8 cellular contexts compared by ENCODE assay signal in the genomic region with DNA sequence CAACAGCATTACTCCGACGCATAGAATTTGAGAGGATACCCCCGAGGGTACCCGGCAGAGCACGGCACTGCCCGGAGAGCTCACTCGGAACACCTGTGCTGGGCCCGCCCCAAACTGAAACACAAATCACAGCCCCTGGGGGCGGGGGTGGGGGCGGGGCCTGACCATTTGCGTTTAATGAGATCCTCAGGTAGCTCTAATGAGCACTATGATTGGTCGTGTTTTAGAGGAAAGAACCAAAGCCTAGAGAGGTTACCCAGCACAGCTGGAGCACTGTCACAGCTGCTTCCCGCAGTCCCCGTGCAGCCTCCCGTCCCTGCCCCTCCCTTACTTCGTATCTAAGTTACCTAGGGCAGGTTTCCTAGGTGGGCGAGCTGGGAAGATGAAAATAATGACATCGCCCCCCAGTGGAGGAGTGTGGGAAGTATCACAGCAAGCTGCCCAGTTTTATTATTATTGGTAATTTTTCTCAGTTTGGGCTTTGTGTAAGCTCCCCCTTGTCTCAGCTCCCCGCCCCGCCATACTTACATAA.
DNase-seq lines count a peak whose midpoint lies in the region; ATAC-seq, FAIRE-seq and TF ChIP-seq lines count a peak whose summit lies in the region.

No MANE protein-coding gene starts in this region.

- peak; percentile 26 for TF ChIP-seq CTCF in foreskin fibroblast (IDR thresholded peaks at IDR 0.05; ENCODE audit: low read depth, low read length)

- H3K27ac ChIP-seq in small intestine (ENCODE audit: low read depth in 1 of 2, low read length in 1 of 2): no peak overlapping the region

- FAIRE-seq in small intestine (lab: Jason Lieb, UNC): no peak

- DNase-seq in NCI-H2196 (lab: John Stamatoyannopoulos, UW; ENCODE audit: unreplicated experiment): peak; percentile 62
- DNase-seq in NCI-H2196 treated with DMSO at 0.1 percent for 48 hours (lab: John Stamatoyannopoulos, UW; ENCODE audit: unreplicated experiment): no peak
- peak; percentile 4 for DNase-seq in NCI-H2107 (lab: John Stamatoyannopoulos, UW)
- DNase-seq in activated T-cell treated with anti-CD3 and anti-CD28 coated beads for 1 hour (ENCODE audit: low read depth): peak; percentile 26
- DNase-seq in foreskin fibroblast: peak in 1 of 2 donors; percentile 18
- DNase-seq in small intestine: peak; percentile 73

- no peaks in the 10 kb centered on the region for H3K36me3 ChIP-seq in small intestine (ENCODE audit: control insufficient read depth in 2 of 2, insufficient read depth in 2 of 2, low read length in 2 of 2)

- H3K9me3 ChIP-seq in small intestine (ENCODE audit: control insufficient read depth, low read depth): peaks cover 2% of the 10 kb centered on the region

- ATAC-seq in GM21529 (IDR thresholded peaks at IDR 0.05; ENCODE audit: unreplicated experiment): no peak
- ATAC-seq in HG03025 (IDR thresholded peaks at IDR 0.05; ENCODE audit: low FRiP score, unreplicated experiment): no peak

- no peak overlapping the region for H3K4me3 ChIP-seq in foreskin fibroblast (ENCODE audit: low read depth in 1 of 2, low read length in 2 of 2)
- H3K4me3 ChIP-seq in small intestine (ENCODE audit: low read depth in 1 of 2, low read length in 2 of 2): peak overlapping the region in 1 of 2 donors; percentile 17

- 8 to 10% (median 9%) methylated on average over 20 of the region's 20 CpGs for WGBS in small intestine, 3 donors

- H3K27me3 ChIP-seq in small intestine (ENCODE audit: control insufficient read depth in 2 of 2, insufficient read depth in 2 of 2, low read length in 2 of 2): peaks cover 0 to 10% of the 10 kb centered on the region in 2 donors

- H3K4me1 ChIP-seq in small intestine (ENCODE audit: control insufficient read depth in 2 of 2, insufficient read depth in 1 of 2, low read depth in 1 of 2, low read length in 1 of 2): peaks cover 0 to 2% of the 10 kb centered on the region in 2 donors
